In the genomic region with DNA sequence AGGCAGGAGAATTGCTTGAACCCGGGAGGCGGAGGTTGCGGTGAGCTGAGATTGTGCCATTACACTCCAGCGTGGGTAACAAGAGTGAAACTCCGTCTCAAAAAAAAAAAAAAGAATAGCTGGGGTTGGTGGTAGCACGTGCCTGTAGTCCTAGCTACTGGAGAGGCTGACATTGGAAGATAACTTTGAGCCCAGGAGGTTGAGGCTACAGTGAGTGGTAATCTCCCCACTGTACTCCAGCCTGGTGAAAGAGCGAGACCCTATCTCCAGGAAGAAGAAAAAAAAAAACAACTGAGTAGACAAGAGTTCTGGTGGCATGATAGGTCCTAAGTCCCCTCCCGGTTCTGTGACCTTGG, we compare ENCODE assay signal across 1 cellular context.
TF ChIP-seq lines count a peak whose summit lies in the region.

No MANE protein-coding gene starts in this region.

TF ChIP-seq in HCT116, 20 proteins besides CTCF, POLR2A, EP300 and RAD21:
- no peak for TF ChIP-seq ZNF274 (IDR thresholded peaks at IDR 0.05; ENCODE audit: low read depth, low read length)
- no peak for TF ChIP-seq POLR2AphosphoS5 (IDR thresholded peaks at IDR 0.05; ENCODE audit: low read depth, low read length)
- TF ChIP-seq EZH2 (IDR thresholded peaks at IDR 0.05): no peak
- no peak for TF ChIP-seq JUND (IDR thresholded peaks at IDR 0.05)
- TF ChIP-seq ELF1 (IDR thresholded peaks at IDR 0.05; ENCODE audit: borderline replicate concordance, low read depth): no peak
- no peak for TF ChIP-seq CBX3 (IDR thresholded peaks at IDR 0.05; ENCODE audit: low read depth)
- TF ChIP-seq, protein P1, sequence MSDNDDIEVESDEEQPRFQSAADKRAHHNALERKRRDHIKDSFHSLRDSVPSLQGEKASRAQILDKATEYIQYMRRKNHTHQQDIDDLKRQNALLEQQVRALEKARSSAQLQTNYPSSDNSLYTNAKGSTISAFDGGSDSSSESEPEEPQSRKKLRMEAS (IDR thresholded peaks at IDR 0.05): no peak
- TF ChIP-seq ZFX (IDR thresholded peaks at IDR 0.05): no peak
- TF ChIP-seq, protein P2, sequence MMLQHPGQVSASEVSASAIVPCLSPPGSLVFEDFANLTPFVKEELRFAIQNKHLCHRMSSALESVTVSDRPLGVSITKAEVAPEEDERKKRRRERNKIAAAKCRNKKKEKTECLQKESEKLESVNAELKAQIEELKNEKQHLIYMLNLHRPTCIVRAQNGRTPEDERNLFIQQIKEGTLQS (IDR thresholded peaks at IDR 0.05): no peak
- TF ChIP-seq SIN3A (IDR thresholded peaks at IDR 0.05; ENCODE audit: low read depth): no peak
- no peak for TF ChIP-seq FOSL1 (IDR thresholded peaks at IDR 0.05; ENCODE audit: low read depth)
- TF ChIP-seq, protein P3, sequence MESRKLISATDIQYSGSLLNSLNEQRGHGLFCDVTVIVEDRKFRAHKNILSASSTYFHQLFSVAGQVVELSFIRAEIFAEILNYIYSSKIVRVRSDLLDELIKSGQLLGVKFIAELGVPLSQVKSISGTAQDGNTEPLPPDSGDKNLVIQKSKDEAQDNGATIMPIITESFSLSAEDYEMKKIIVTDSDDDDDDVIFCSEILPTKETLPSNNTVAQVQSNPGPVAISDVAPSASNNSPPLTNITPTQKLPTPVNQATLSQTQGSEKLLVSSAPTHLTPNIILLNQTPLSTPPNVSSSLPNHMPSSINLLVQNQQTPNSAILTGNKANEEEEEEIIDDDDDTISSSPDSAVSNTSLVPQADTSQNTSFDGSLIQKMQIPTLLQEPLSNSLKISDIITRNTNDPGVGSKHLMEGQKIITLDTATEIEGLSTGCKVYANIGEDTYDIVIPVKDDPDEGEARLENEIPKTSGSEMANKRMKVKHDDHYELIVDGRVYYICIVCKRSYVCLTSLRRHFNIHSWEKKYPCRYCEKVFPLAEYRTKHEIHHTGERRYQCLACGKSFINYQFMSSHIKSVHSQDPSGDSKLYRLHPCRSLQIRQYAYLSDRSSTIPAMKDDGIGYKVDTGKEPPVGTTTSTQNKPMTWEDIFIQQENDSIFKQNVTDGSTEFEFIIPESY (IDR thresholded peaks at IDR 0.05; ENCODE audit: extremely low read depth, insufficient replicate concordance, low read length): no peak
- no peak for TF ChIP-seq CEBPB (IDR thresholded peaks at IDR 0.05; ENCODE audit: low read depth)
- TF ChIP-seq YY1 (IDR thresholded peaks at IDR 0.05; ENCODE audit: extremely low read depth, insufficient replicate concordance, low read depth, low read length): no peak
- TF ChIP-seq, protein P4, sequence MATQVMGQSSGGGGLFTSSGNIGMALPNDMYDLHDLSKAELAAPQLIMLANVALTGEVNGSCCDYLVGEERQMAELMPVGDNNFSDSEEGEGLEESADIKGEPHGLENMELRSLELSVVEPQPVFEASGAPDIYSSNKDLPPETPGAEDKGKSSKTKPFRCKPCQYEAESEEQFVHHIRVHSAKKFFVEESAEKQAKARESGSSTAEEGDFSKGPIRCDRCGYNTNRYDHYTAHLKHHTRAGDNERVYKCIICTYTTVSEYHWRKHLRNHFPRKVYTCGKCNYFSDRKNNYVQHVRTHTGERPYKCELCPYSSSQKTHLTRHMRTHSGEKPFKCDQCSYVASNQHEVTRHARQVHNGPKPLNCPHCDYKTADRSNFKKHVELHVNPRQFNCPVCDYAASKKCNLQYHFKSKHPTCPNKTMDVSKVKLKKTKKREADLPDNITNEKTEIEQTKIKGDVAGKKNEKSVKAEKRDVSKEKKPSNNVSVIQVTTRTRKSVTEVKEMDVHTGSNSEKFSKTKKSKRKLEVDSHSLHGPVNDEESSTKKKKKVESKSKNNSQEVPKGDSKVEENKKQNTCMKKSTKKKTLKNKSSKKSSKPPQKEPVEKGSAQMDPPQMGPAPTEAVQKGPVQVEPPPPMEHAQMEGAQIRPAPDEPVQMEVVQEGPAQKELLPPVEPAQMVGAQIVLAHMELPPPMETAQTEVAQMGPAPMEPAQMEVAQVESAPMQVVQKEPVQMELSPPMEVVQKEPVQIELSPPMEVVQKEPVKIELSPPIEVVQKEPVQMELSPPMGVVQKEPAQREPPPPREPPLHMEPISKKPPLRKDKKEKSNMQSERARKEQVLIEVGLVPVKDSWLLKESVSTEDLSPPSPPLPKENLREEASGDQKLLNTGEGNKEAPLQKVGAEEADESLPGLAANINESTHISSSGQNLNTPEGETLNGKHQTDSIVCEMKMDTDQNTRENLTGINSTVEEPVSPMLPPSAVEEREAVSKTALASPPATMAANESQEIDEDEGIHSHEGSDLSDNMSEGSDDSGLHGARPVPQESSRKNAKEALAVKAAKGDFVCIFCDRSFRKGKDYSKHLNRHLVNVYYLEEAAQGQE (IDR thresholded peaks at IDR 0.05; ENCODE audit: low read depth): no peak
- TF ChIP-seq EZH2phosphoT487 (IDR thresholded peaks at IDR 0.05; ENCODE audit: borderline replicate concordance): no peak
- no peak for TF ChIP-seq SRF (IDR thresholded peaks at IDR 0.05; ENCODE audit: low read depth)
- TF ChIP-seq TCF7L2 (IDR thresholded peaks at IDR 0.05; ENCODE audit: borderline replicate concordance, extremely low read depth, insufficient read depth, insufficient read length): no peak
- no peak for TF ChIP-seq SP1 (IDR thresholded peaks at IDR 0.05; ENCODE audit: low read depth)
- TF ChIP-seq EGR1 (IDR thresholded peaks at IDR 0.05; ENCODE audit: low read depth): no peak
